1 cellular context compared by ENCODE assay signal in the genomic region with DNA sequence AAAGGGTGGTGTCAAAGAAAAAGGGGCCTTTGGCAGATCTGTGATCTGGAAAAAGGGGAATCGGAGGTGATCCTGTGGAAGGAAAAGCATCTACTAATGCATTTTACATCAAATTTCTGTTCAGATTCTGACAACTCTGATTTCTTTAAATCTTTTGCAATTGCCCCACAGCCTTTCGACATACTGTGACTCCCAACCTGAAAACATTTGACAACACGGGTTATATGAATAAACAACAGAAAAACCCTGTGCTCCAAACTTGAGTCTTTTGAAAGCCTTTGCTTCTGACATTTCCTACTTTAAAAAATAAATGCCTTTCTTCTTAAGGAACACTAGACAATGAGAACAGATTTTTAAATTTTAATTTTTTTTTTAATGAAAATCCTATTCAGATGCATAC.
TF ChIP-seq lines count a peak whose summit lies in the region.

No MANE protein-coding gene starts in this region.

TF ChIP-seq in endothelial cell of umbilical vein, 7 proteins besides CTCF, POLR2A, EP300 and RAD21 (continued from another document):
- TF ChIP-seq, protein P1, sequence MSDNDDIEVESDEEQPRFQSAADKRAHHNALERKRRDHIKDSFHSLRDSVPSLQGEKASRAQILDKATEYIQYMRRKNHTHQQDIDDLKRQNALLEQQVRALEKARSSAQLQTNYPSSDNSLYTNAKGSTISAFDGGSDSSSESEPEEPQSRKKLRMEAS (IDR thresholded peaks at IDR 0.05; ENCODE audit: insufficient read depth, insufficient read length), result no peak
- TF ChIP-seq JUN (IDR thresholded peaks at IDR 0.05; ENCODE audit: borderline replicate concordance, insufficient read depth, insufficient read length, low read depth), result no peak
- no peak for TF ChIP-seq GATA2 (IDR thresholded peaks at IDR 0.05; ENCODE audit: insufficient read depth, insufficient read length, low read depth, low read length)
- no peak for TF ChIP-seq EZH2 (IDR thresholded peaks at IDR 0.05; ENCODE audit: borderline replicate concordance, low read depth, low read length, severe bottlenecking)
- TF ChIP-seq FOS (IDR thresholded peaks at IDR 0.05; ENCODE audit: borderline replicate concordance, insufficient read depth, low read length), result no peak
- no peak for TF ChIP-seq MYC (IDR thresholded peaks at IDR 0.05; ENCODE audit: low read depth, low read length)
